Comparison of ENCODE assay signal across 21 cellular contexts in the genomic region with DNA sequence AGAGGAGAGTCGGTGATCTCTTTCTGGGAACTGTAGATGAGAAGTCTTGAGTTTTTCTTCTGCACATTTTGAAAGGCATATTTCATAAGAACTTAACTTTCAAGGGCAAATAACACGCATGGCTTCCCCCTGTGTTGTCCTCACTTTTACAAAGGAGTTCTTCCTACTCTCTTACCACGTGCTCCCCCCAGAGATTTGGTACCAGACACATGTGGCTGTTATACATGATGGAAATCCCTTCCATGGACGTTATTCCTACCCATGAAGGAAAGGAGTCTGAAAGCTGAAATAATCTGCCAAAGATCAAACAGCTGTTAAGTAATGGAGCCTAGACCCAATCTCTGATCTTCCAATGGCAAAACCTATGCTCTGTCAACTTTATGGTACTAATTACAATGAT. TPM values are rescaled to one million over a fixed set of nuclear protein-coding genes. Genes with fewer than 3 reads are reported as not detected.
DNase-seq lines count a peak whose midpoint lies in the region; ATAC-seq, FAIRE-seq and TF ChIP-seq lines count a peak whose summit lies in the region.
"Had no signal": no experiment of that assay in that cellular context is flagged by ENCODE, and none has a peak within 500 bp of the region (broad histone marks: within the 10 kb centered on the region; RNA-seq: fewer than 3 reads in every experiment).

No MANE protein-coding gene starts in this region.

- H2BK120ac ChIP-seq in H1 (replicated peaks; ENCODE audit: low read depth, low read length): no peak overlapping the region

- no peaks in the 10 kb centered on the region for H3F3A ChIP-seq in GM23338 (replicated peaks; ENCODE audit: low read depth)

- H4K8ac ChIP-seq in H1 (ENCODE audit: extremely low read depth, insufficient read depth, low read length): no peak overlapping the region

- no TSS peak for BruUV-seq in HepG2 (replicated peaks; lab: Mats Ljungman, UMichigan)

- no peak overlapping the region for H4K5ac ChIP-seq in H1 (ENCODE audit: insufficient read length, low read depth, low read length)

- no peak for DNase-seq in HepG2 (ENCODE audit: low spot score)
- DNase-seq in right lobe of liver: no peak
- no peak for DNase-seq in GM23338 (ENCODE audit: low spot score)
- DNase-seq in H1 (ENCODE audit: low read depth in 1 of 2, low spot score in 2 of 2): no peak
- no peak for DNase-seq in NAMALWA (ENCODE audit: low spot score)
- DNase-seq in DMS79 (lab: John Stamatoyannopoulos, UW): no peak
- DNase-seq: CD4-positive, alpha-beta T cell; CD8-positive, alpha-beta memory T cell; DMS 273 treated with DMSO at 0.1 percent for 48 hours; DMS79 treated with DMSO at 0.1 percent for 48 hours; H9 had no signal

- WGBS in HepG2 (ENCODE audit: low lambda C conversion rate): 33% methylated on average over 4 of the region's 4 CpGs
- WGBS in right lobe of liver (ENCODE audit: insufficient coverage, low coverage, low lambda C conversion rate, missing lambda C conversion rate): 49% methylated on average over 3 of the region's 4 CpGs
- 95% methylated on average over 4 of the region's 4 CpGs; no CpG with 5 or more reads in 1 of the 2 experiments for WGBS in H1 (ENCODE audit: extremely low coverage in 1 of 2, insufficient coverage in 1 of 2, insufficient read length in 1 of 2, insufficient replicate concordance in 2 of 2, low coverage in 1 of 2, low lambda C conversion rate in 2 of 2, missing lambda C conversion rate in 1 of 2), 2 experiments

- H3K4me1 Mint-ChIP-seq in GM23338: no peaks in the 10 kb centered on the region

- H3K27me3 Mint-ChIP-seq in GM23338 (ENCODE audit: insufficient read depth, low read depth, poor library complexity): peaks cover 4% of the 10 kb centered on the region

- H3K9me2 ChIP-seq in GM23338 (ENCODE audit: insufficient read depth): 0 out of 2 replicates have a peak, but pooled peaks cover 6% of the 10 kb centered on the region

- H2BK15ac ChIP-seq in H1 (ENCODE audit: low read length): no peak overlapping the region

- H3K18ac ChIP-seq in H1 (ENCODE audit: extremely low read depth, low read length): no peak overlapping the region

- H3K4ac ChIP-seq in H1 (replicated peaks; ENCODE audit: insufficient read length, low read depth, low read length): no peak overlapping the region

- H3K4me3 ChIP-seq in HepG2 (replicated peaks in 1 of 3; ENCODE audit: insufficient read depth in 1 of 3, low read depth in 2 of 3, low read length in 3 of 3) (no peak overlapping the region), right lobe of liver (no peak overlapping the region), GM23338 (no peak overlapping the region), H1 (ENCODE audit: extremely low read depth in 1 of 4, insufficient read depth in 2 of 4, low read depth in 3 of 4, low read length in 4 of 4) (no peak overlapping the region), parathyroid adenoma (ENCODE audit: low read depth, low read length) (no peak overlapping the region)

- no peak for TF ChIP-seq POLR2A in HepG2 (IDR thresholded peaks at IDR 0.05; ENCODE audit: insufficient read depth in 1 of 2, low read depth in 2 of 2, low read length in 2 of 2)
- TF ChIP-seq POLR2A in right lobe of liver (IDR thresholded peaks at IDR 0.05): no peak
- no peak for TF ChIP-seq POLR2A in H1 (IDR thresholded peaks at IDR 0.05; ENCODE audit: control extremely low read depth in 1 of 2, low read depth in 2 of 2, low read length in 2 of 2)

- no peak overlapping the region for H2BK20ac ChIP-seq in H1 (ENCODE audit: low read length)

- no peak overlapping the region for H2BK12ac ChIP-seq in H1 (ENCODE audit: low read depth, low read length)

- no peaks in the 10 kb centered on the region for H4K20me1 ChIP-seq in HepG2 (ENCODE audit: insufficient read depth, low read length)
- no peaks in the 10 kb centered on the region for H4K20me1 ChIP-seq in GM23338 (replicated peaks; ENCODE audit: insufficient read depth)
- no peaks in the 10 kb centered on the region for H4K20me1 ChIP-seq in H1 (replicated peaks in 1 of 2; ENCODE audit: control insufficient read depth in 1 of 2, insufficient read depth in 2 of 2, low read length in 2 of 2)

- H3K27ac Mint-ChIP-seq in GM23338: no peak overlapping the region
- H3K27ac Mint-ChIP-seq: CD14-positive monocyte; CD4-positive, alpha-beta T cell; CD8-positive, alpha-beta memory T cell had no signal

- intact Hi-C loops in HepG2 (cut with micrococcal nuclease; ENCODE audit: unreplicated experiment): no loop called here
- intact Hi-C loops in right lobe of liver (cut with DNase I): no loop called here

- no peak overlapping the region for H3K23ac ChIP-seq in H1 (ENCODE audit: insufficient read length)

- TF ChIP-seq EP300 in HepG2 (IDR thresholded peaks at IDR 0.05; ENCODE audit: low read depth in 2 of 2, low read length in 2 of 2): no peak
- TF ChIP-seq EP300 in HepG2 (CRISPR knock-in tag; IDR thresholded peaks at IDR 0.05; ENCODE audit: borderline replicate concordance): no peak
- no peak for TF ChIP-seq EP300 in H1 (IDR thresholded peaks at IDR 0.05; ENCODE audit: borderline replicate concordance in 1 of 2, low read depth in 2 of 2, low read length in 2 of 2)

- H2BK5ac ChIP-seq in H1 (ENCODE audit: low read depth, low read length): no peak overlapping the region

- ATAC-seq in HepG2 (no peak), right lobe of liver (no peak), GM23338 (no peak), GM21367 (IDR thresholded peaks at IDR 0.05; ENCODE audit: unreplicated experiment) (no peak)
- ATAC-seq: HCT116 had no signal

- H3K79me2 ChIP-seq in HepG2 (ENCODE audit: insufficient read depth, low read length) (no peaks in the 10 kb centered on the region), GM23338 (replicated peaks; ENCODE audit: insufficient read depth) (no peaks in the 10 kb centered on the region), H1 (ENCODE audit: control insufficient read depth in 1 of 2, insufficient read depth in 2 of 2, low read length in 2 of 2) (no peaks in the 10 kb centered on the region), parathyroid adenoma (no peaks in the 10 kb centered on the region)

- H3K56ac ChIP-seq in H1 (replicated peaks; ENCODE audit: insufficient read length, low read depth, low read length): no peak overlapping the region

- no peak overlapping the region for H3K9ac ChIP-seq in HepG2 (ENCODE audit: insufficient read depth, low read depth, low read length)
- no peak overlapping the region for H3K9ac ChIP-seq in H1 (replicated peaks in 1 of 4; ENCODE audit: extremely low read depth in 1 of 4, low read depth in 3 of 4, low read length in 3 of 4)
- H3K9ac ChIP-seq in parathyroid adenoma: no peak overlapping the region

- no peak overlapping the region for H2AFZ ChIP-seq in HepG2 (ENCODE audit: low read length)
- H2AFZ ChIP-seq in GM23338: peak overlapping the region; percentile 29; the same call in 1 of the 2 replicates
- H2AFZ ChIP-seq in H1 (ENCODE audit: low read length): 0 out of 2 replicates have a peak overlapping the region, but pooled peaks have one; percentile 20
- H2AFZ ChIP-seq in parathyroid adenoma: peak overlapping the region; percentile 12

- POLR2A ChIA-PET in HepG2 (lab: Yijun Ruan, JAX): interaction anchor here (0.7 kb wide), 1 partner anchor 13 kb away, joined by 4 read pairs; no protein-coding TSS in a partner anchor
- POLR2A ChIA-PET in H1 (lab: Charles Lee; ENCODE audit: partially characterized antibody): no interaction called here

- H3K79me1 ChIP-seq in H1 (ENCODE audit: low read depth, low read length): no peaks in the 10 kb centered on the region

- H3K4me3 Mint-ChIP-seq in GM23338: no peak overlapping the region
- H3K4me3 Mint-ChIP-seq: CD14-positive monocyte; CD4-positive, alpha-beta T cell; CD8-positive, alpha-beta memory T cell; H9 had no signal

- H3K9me3 ChIP-seq in HepG2 (ENCODE audit: low read length): no peaks in the 10 kb centered on the region
- no peaks in the 10 kb centered on the region for H3K9me3 ChIP-seq in right lobe of liver
- H3K9me3 ChIP-seq in H1 (ENCODE audit: insufficient read depth in 2 of 2, low read depth in 1 of 2, low read length in 1 of 2): no peaks in the 10 kb centered on the region
- no peaks in the 10 kb centered on the region for H3K9me3 ChIP-seq in parathyroid adenoma (ENCODE audit: control insufficient read depth, low read length)

- TF ChIP-seq RAD21 in HepG2 (CRISPR knock-in tag; IDR thresholded peaks at IDR 0.05) (no peak), H1 (IDR thresholded peaks at IDR 0.05 in 1 of 2, conservative IDR thresholded peaks at IDR 0.05 in 1 of 2; ENCODE audit: low read depth in 2 of 2, low read length in 2 of 2) (no peak)

- no peak for TF ChIP-seq CTCF in HepG2 (CRISPR knock-in tag; IDR thresholded peaks at IDR 0.05)
- TF ChIP-seq CTCF in right lobe of liver (IDR thresholded peaks at IDR 0.05): no peak
- no peak for TF ChIP-seq CTCF in GM23338 (conservative IDR thresholded peaks at IDR 0.05; ENCODE audit: low read depth in 2 of 2)
- no peak for TF ChIP-seq CTCF in H1 (IDR thresholded peaks at IDR 0.05; ENCODE audit: control extremely low read depth in 1 of 3, insufficient read depth in 1 of 3, low read depth in 1 of 3, low read length in 3 of 3)
- TF ChIP-seq CTCF in parathyroid adenoma (IDR thresholded peaks at IDR 0.05): no peak

- H3K36me3 Mint-ChIP-seq in GM23338 (ENCODE audit: low read depth): peaks cover 19% of the 10 kb centered on the region
- H3K36me3 Mint-ChIP-seq: CD14-positive monocyte had no signal

- no peaks in the 10 kb centered on the region for H3K36me3 ChIP-seq in HepG2 (replicated peaks in 1 of 2; ENCODE audit: control insufficient read depth in 1 of 2, insufficient read depth in 2 of 2, low read length in 2 of 2)
- no peaks in the 10 kb centered on the region for H3K36me3 ChIP-seq in right lobe of liver
- H3K36me3 ChIP-seq in GM23338 (ENCODE audit: insufficient read depth): no peaks in the 10 kb centered on the region
- no peaks in the 10 kb centered on the region for H3K36me3 ChIP-seq in H1 (ENCODE audit: control insufficient read depth in 2 of 4, insufficient read depth in 4 of 4, low read length in 3 of 4)
- no peaks in the 10 kb centered on the region for H3K36me3 ChIP-seq in parathyroid adenoma (ENCODE audit: control insufficient read depth, insufficient read depth, low read length)

- H3K27ac ChIP-seq in HepG2 (ENCODE audit: extremely low read length, insufficient read depth, low read length) (no peak overlapping the region), right lobe of liver (no peak overlapping the region), GM23338 (ENCODE audit: low read depth) (no peak overlapping the region), H1 (ENCODE audit: low read depth, low read length) (no peak overlapping the region), parathyroid adenoma (no peak overlapping the region)
- H3K27ac ChIP-seq: 22Rv1 had no signal

- H3K4me1 ChIP-seq in HepG2 (ENCODE audit: insufficient read depth, low read length): no peaks in the 10 kb centered on the region
- H3K4me1 ChIP-seq in right lobe of liver: no peaks in the 10 kb centered on the region
- H3K4me1 ChIP-seq in GM23338 (ENCODE audit: insufficient read depth): peaks cover 12% of the 10 kb centered on the region
- peaks cover 0 to 6% (median 5%) of the 10 kb centered on the region in 4 experiments; a peak in 5 of 7 replicates for H3K4me1 ChIP-seq in H1 (replicated peaks in 1 of 4; ENCODE audit: control insufficient read depth in 3 of 4, insufficient read depth in 4 of 4, low read length in 3 of 4)
- H3K4me1 ChIP-seq in parathyroid adenoma: peaks cover 19% of the 10 kb centered on the region

- H3K14ac ChIP-seq in H1 (ENCODE audit: insufficient read length): no peak overlapping the region

- no peak for FAIRE-seq in HepG2 (lab: Jason Lieb, UNC)
- FAIRE-seq in H1 (lab: Jason Lieb, UNC): no peak
- FAIRE-seq: A204.1, D721Med, G401.6 had no signal

- peaks cover 92% of the 10 kb centered on the region for H3K9me3 Mint-ChIP-seq in GM23338
- H3K9me3 Mint-ChIP-seq: CD4-positive, alpha-beta T cell; CD8-positive, alpha-beta memory T cell; H9 had no signal

- H3K23me2 ChIP-seq in H1 (ENCODE audit: low read depth, low read length): no peaks in the 10 kb centered on the region

- H3K27me3 ChIP-seq in HepG2 (ENCODE audit: control insufficient read depth in 1 of 2, insufficient read depth in 2 of 2, low read length in 2 of 2) (peaks cover 0 to 3% of the 10 kb centered on the region in 2 experiments; a peak in 1 of 5 replicates), right lobe of liver (no peaks in the 10 kb centered on the region), GM23338 (ENCODE audit: insufficient read depth) (no peaks in the 10 kb centered on the region), H1 (replicated peaks in 1 of 4; ENCODE audit: control insufficient read depth in 3 of 4, extremely low read depth in 1 of 4, insufficient read depth in 3 of 4, low read length in 3 of 4) (no peaks in the 10 kb centered on the region), parathyroid adenoma (ENCODE audit: control insufficient read depth, insufficient read depth, low read length) (no peaks in the 10 kb centered on the region)

- CTCF ChIA-PET in HepG2 (lab: Yijun Ruan, JAX; ENCODE audit: low intra/inter-chr PET ratio, low total read pairs): no interaction called here
- CTCF ChIA-PET in H1 (lab: Charles Lee; ENCODE audit: partially characterized antibody): no interaction called here

- H4K91ac ChIP-seq in H1 (replicated peaks; ENCODE audit: insufficient read length, low read length): no peak overlapping the region

- no peak overlapping the region for H3K4me2 ChIP-seq in HepG2 (ENCODE audit: low read depth, low read length)
- H3K4me2 ChIP-seq in GM23338: no peak overlapping the region
- H3K4me2 ChIP-seq in H1 (ENCODE audit: insufficient read depth in 1 of 2, low read depth in 2 of 2, low read length in 2 of 2): no peak overlapping the region
- no peak overlapping the region for H3K4me2 ChIP-seq in parathyroid adenoma (ENCODE audit: low read length)

- in situ Hi-C loops in HepG2 (cut with HindIII; ENCODE audit: extremely low pct_ligation_motif_present, low pct_unique_long_range_greater_than_20kb): no loop called here

- no peak overlapping the region for H2AK5ac ChIP-seq in H1 (ENCODE audit: low read depth, low read length)

RNA-seq across cellular contexts. Expression of gene IL5RA, which starts 4.4 kb away (rescaled TPM):
- total RNA-seq in HepG2 (2016; rRNA removed; fragmentation: Illumina TruSeq; extraction: Trizol) (not detected in 2 replicates), right lobe of liver (not detected)
- total RNA-seq in HepG2 (2016; cell fraction: cytosol; rRNA removed; fragmentation: Illumina TruSeq; extraction: Trizol; ENCODE audit: low read depth): not detected in 2 replicates
- total RNA-seq in HepG2 (2016; cell fraction: insoluble cytoplasmic fraction; rRNA removed; fragmentation: Illumina TruSeq; extraction: Trizol): not detected in 2 replicates
- not detected in 2 replicates for total RNA-seq in HepG2 (2016; cell fraction: membrane; rRNA removed; fragmentation: Illumina TruSeq; extraction: Trizol)
- total RNA-seq in HepG2 (2016; cell fraction: nucleus; rRNA removed; fragmentation: Illumina TruSeq; extraction: Trizol): not detected in 2 replicates
- polyA plus RNA-seq in HepG2 (2011; rRNA removed) (not detected in 2 replicates), GM23338 (2016; fragmentation: Nextera tagmentation; extraction: Ambion mirVana) (not detected in 2 replicates), H1 (2011; rRNA removed) (not detected in 2 replicates)
- not detected in 2 replicates for polyA plus RNA-seq in HepG2 (2011; cell fraction: cytosol; rRNA removed)
- not detected in 2 replicates for polyA plus RNA-seq in HepG2 (2011; cell fraction: nucleus; rRNA removed)
- polyA plus RNA-seq in HepG2 (2012): not detected in 2 replicates
- not detected in 2 replicates for polyA plus RNA-seq in HepG2 (2016; cell fraction: cytosol; fragmentation: Illumina TruSeq; extraction: Trizol; ENCODE audit: low read depth)
- polyA plus RNA-seq in HepG2 (2016; cell fraction: insoluble cytoplasmic fraction; fragmentation: Illumina TruSeq; extraction: Trizol; ENCODE audit: low read depth): not detected in 2 replicates
- polyA plus RNA-seq in HepG2 (2016; cell fraction: membrane; fragmentation: Illumina TruSeq; extraction: Trizol; ENCODE audit: low read depth): not detected in 2 replicates
- polyA plus RNA-seq in HepG2 (2016; cell fraction: nucleus; fragmentation: Illumina TruSeq; extraction: Trizol; ENCODE audit: insufficient read depth, low read depth): not detected in 2 replicates
- polyA minus RNA-seq in HepG2 (2011; rRNA and poly(A)+ RNA removed; ENCODE audit: low replicate concordance): not detected in 2 replicates
- not detected in 2 replicates for polyA minus RNA-seq in HepG2 (2011; cell fraction: cytosol; rRNA and poly(A)+ RNA removed)
- not detected in 2 replicates for polyA minus RNA-seq in HepG2 (2011; cell fraction: nucleus; rRNA and poly(A)+ RNA removed)
- 0.31 TPM in 1 of 2 replicates, not detected in the other for total RNA-seq in GM23338 (2014; rRNA removed; shearing (Covaris generic))
- total RNA-seq in H1 (2021; fragmentation: NEBNext Ultra II Directional; extraction: Animal tissue kit (Norgen Biotek cat#: 25700)): not detected in 2 replicates
- polyA plus RNA-seq in H1 (2011; cell fraction: cytosol; rRNA removed): 0.05 TPM
- not detected for polyA plus RNA-seq in H1 (2011; cell fraction: nucleus; rRNA removed)
- polyA plus RNA-seq in H1 (2012, experiment 1 of 2): not detected in 4 replicates
- polyA plus RNA-seq in H1 (2012, experiment 2 of 2): not detected
- polyA plus RNA-seq in H1 (2013, experiment 1 of 2): 0.04 TPM
- 0.04 TPM for polyA plus RNA-seq in H1 (2013, experiment 2 of 2)
- polyA minus RNA-seq in H1 (2011; rRNA and poly(A)+ RNA removed): not detected in 2 replicates
- polyA minus RNA-seq in H1 (2011; cell fraction: cytosol; rRNA and poly(A)+ RNA removed): not detected
- 1.9 TPM for polyA minus RNA-seq in H1 (2011; cell fraction: nucleus; rRNA and poly(A)+ RNA removed)
- total RNA-seq: H9 had no signal
- polyA plus RNA-seq: AG04450, BJ, CD14-positive monocyte had no signal

RNA-seq across cellular contexts. Expression of gene TRNT1, which starts 20.9 kb away (rescaled TPM):
- total RNA-seq in HepG2 (2016; rRNA removed; fragmentation: Illumina TruSeq; extraction: Trizol) (27.7 and 31.1 TPM in 2 replicates), right lobe of liver (10 to 100 TPM in 1 of 6 experiments, 1 to 10 TPM in 5; 7.4 to 11.8 (median 9.1) TPM)
- 29.0 and 32.0 TPM in 2 replicates for total RNA-seq in HepG2 (2016; cell fraction: cytosol; rRNA removed; fragmentation: Illumina TruSeq; extraction: Trizol; ENCODE audit: low read depth)
- 28.7 and 29.8 TPM in 2 replicates for total RNA-seq in HepG2 (2016; cell fraction: insoluble cytoplasmic fraction; rRNA removed; fragmentation: Illumina TruSeq; extraction: Trizol)
- 13.4 and 16.4 TPM in 2 replicates for total RNA-seq in HepG2 (2016; cell fraction: membrane; rRNA removed; fragmentation: Illumina TruSeq; extraction: Trizol)
- total RNA-seq in HepG2 (2016; cell fraction: nucleus; rRNA removed; fragmentation: Illumina TruSeq; extraction: Trizol): 49.9 and 50.1 TPM in 2 replicates
- polyA plus RNA-seq in HepG2 (2011; rRNA removed) (7.5 and 9.4 TPM in 2 replicates), GM23338 (2016; fragmentation: Nextera tagmentation; extraction: Ambion mirVana) (25.2 and 36.4 TPM in 2 replicates), H1 (2011; rRNA removed) (6.5 and 7.2 TPM in 2 replicates)
- polyA plus RNA-seq in HepG2 (2011; cell fraction: cytosol; rRNA removed): 2.2 and 3.0 TPM in 2 replicates
- polyA plus RNA-seq in HepG2 (2011; cell fraction: nucleus; rRNA removed): 14.8 and 17.3 TPM in 2 replicates
- polyA plus RNA-seq in HepG2 (2012): 15.2 and 18.1 TPM in 2 replicates
- 5.3 and 7.1 TPM in 2 replicates for polyA plus RNA-seq in HepG2 (2016; cell fraction: cytosol; fragmentation: Illumina TruSeq; extraction: Trizol; ENCODE audit: low read depth)
- polyA plus RNA-seq in HepG2 (2016; cell fraction: insoluble cytoplasmic fraction; fragmentation: Illumina TruSeq; extraction: Trizol; ENCODE audit: low read depth): 30.3 and 34.3 TPM in 2 replicates
- polyA plus RNA-seq in HepG2 (2016; cell fraction: membrane; fragmentation: Illumina TruSeq; extraction: Trizol; ENCODE audit: low read depth): 10.1 and 10.6 TPM in 2 replicates
- 45.5 and 47.6 TPM in 2 replicates for polyA plus RNA-seq in HepG2 (2016; cell fraction: nucleus; fragmentation: Illumina TruSeq; extraction: Trizol; ENCODE audit: insufficient read depth, low read depth)
- 12.0 and 20.5 TPM in 2 replicates for polyA minus RNA-seq in HepG2 (2011; rRNA and poly(A)+ RNA removed; ENCODE audit: low replicate concordance)
- polyA minus RNA-seq in HepG2 (2011; cell fraction: cytosol; rRNA and poly(A)+ RNA removed): 5.1 and 5.2 TPM in 2 replicates
- polyA minus RNA-seq in HepG2 (2011; cell fraction: nucleus; rRNA and poly(A)+ RNA removed): 58.9 and 61.8 TPM in 2 replicates
- total RNA-seq in GM23338 (2014; rRNA removed; shearing (Covaris generic)): 33.9 and 42.8 TPM in 2 replicates
- 31.0 and 33.1 TPM in 2 replicates for total RNA-seq in H1 (2021; fragmentation: NEBNext Ultra II Directional; extraction: Animal tissue kit (Norgen Biotek cat#: 25700))
- polyA plus RNA-seq in H1 (2011; cell fraction: cytosol; rRNA removed): 15.1 TPM
- polyA plus RNA-seq in H1 (2011; cell fraction: nucleus; rRNA removed): 31.3 TPM
- 17.6 to 39.0 TPM (median 21.2 TPM) in 4 replicates for polyA plus RNA-seq in H1 (2012, experiment 1 of 2)
- 4.9 TPM for polyA plus RNA-seq in H1 (2012, experiment 2 of 2)
- polyA plus RNA-seq in H1 (2013, experiment 1 of 2): 23.0 TPM
- polyA plus RNA-seq in H1 (2013, experiment 2 of 2): 22.1 TPM
- 15.3 and 15.6 TPM in 2 replicates for polyA minus RNA-seq in H1 (2011; rRNA and poly(A)+ RNA removed)
- 13.2 TPM for polyA minus RNA-seq in H1 (2011; cell fraction: cytosol; rRNA and poly(A)+ RNA removed)
- polyA minus RNA-seq in H1 (2011; cell fraction: nucleus; rRNA and poly(A)+ RNA removed): 69.2 TPM
